Comparison of ENCODE assay signal across 9 cellular contexts in the genomic region with DNA sequence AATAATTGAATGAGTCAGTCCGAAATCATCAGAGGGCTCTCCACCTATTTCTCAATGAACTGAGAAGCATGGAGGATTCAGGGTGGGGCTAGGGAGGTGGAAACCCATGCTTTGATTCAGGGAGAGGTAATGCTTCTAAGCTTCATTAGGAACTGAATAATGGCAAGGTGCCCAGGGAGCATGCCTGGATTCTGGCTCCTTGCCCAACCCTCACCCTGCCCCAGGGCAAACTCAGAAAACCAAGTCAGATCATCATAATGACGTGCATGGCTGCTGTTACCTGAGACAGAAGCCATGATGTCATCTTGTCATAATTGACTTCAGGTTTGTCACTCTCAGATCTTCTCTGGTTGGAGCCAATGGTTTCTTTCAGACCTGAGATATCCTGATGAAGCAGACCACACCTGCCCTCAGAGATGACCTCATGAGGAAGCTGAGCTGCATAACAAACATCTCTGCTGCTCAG.
DNase-seq lines count a peak whose midpoint lies in the region; ATAC-seq and TF ChIP-seq lines count a peak whose summit lies in the region.
"Had no signal": no experiment of that assay in that cellular context is flagged by ENCODE, and none has a peak within 500 bp of the region (broad histone marks: within the 10 kb centered on the region; RNA-seq: fewer than 3 reads in every experiment).

No MANE protein-coding gene starts in this region.

- H3K4me3 Mint-ChIP-seq in natural killer cell = no peak overlapping the region

- intact Hi-C loops in natural killer cell (cut with micrococcal nuclease) = no loop called here

- H3K36me3 ChIP-seq in urinary bladder (ENCODE audit: insufficient read depth) (no peaks in the 10 kb centered on the region), gastroesophageal sphincter (no peaks in the 10 kb centered on the region)

- H3K4me1 Mint-ChIP-seq in natural killer cell = no peaks in the 10 kb centered on the region

- WGBS in urinary bladder = 70% methylated on average over 2 of the region's 2 CpGs
- WGBS in gastroesophageal sphincter (ENCODE audit: low coverage in 1 of 2), 2 donors = 66 to 92% methylated on average over 2 of the region's 2 CpGs

- no peak overlapping the region for H3K27ac Mint-ChIP-seq in natural killer cell

- TF ChIP-seq CTCF in gastroesophageal sphincter (IDR thresholded peaks at IDR 0.05) (no peak), natural killer cell (IDR thresholded peaks at IDR 0.05) (no peak)

- peak overlapping the region; percentile 46 for H3K27ac ChIP-seq in urinary bladder (ENCODE audit: low read depth)
- no peak overlapping the region for H3K27ac ChIP-seq in gastroesophageal sphincter

- no peaks in the 10 kb centered on the region for H3K9me3 Mint-ChIP-seq in natural killer cell

- no peaks in the 10 kb centered on the region for H3K4me1 ChIP-seq in urinary bladder (ENCODE audit: insufficient read depth)
- H3K4me1 ChIP-seq in gastroesophageal sphincter = no peaks in the 10 kb centered on the region

- ATAC-seq in esophagus mucosa (peak; percentile 96), gastroesophageal sphincter (no peak), GM21529 (IDR thresholded peaks at IDR 0.05; ENCODE audit: unreplicated experiment) (no peak), natural killer cell (no peak)

- peak; percentile 23 for DNase-seq in stimulated activated CD4-positive, alpha-beta T cell treated with anti-CD3 and anti-CD28 coated beads, Interleukin-1b, Interleukin-23, amount 100 ng/mL, for 48 hours
- no peak for DNase-seq in stimulated activated CD4-positive, alpha-beta T cell treated with anti-CD3 and anti-CD28 coated beads, Interleukin-2, amount 100 ng/mL, for 48 hours
- DNase-seq in NCI-H345 treated with DMSO at 0.1 percent for 48 hours (lab: John Stamatoyannopoulos, UW; ENCODE audit: unreplicated experiment) (peak; percentile 90), natural killer cell (no peak)
- DNase-seq: aorta had no signal

- TF ChIP-seq POLR2A in gastroesophageal sphincter (IDR thresholded peaks at IDR 0.05) = no peak

- no peak for TF ChIP-seq EP300 in gastroesophageal sphincter (IDR thresholded peaks at IDR 0.05)

- no peak overlapping the region for H3K4me3 ChIP-seq in urinary bladder (ENCODE audit: low read depth, low read length)
- no peak overlapping the region for H3K4me3 ChIP-seq in gastroesophageal sphincter

- no peaks in the 10 kb centered on the region for H3K27me3 ChIP-seq in gastroesophageal sphincter

- no peaks in the 10 kb centered on the region for H3K9me3 ChIP-seq in gastroesophageal sphincter

- no peaks in the 10 kb centered on the region for H3K36me3 Mint-ChIP-seq in natural killer cell

- no peaks in the 10 kb centered on the region for H3K27me3 Mint-ChIP-seq in natural killer cell (ENCODE audit: low read depth in 2 of 2)

Comparison
In these comparisons a context has a peak if more than half of its experiments do, and no peak if none do; other contexts are left out.
1. DNase-seq: peak in stimulated activated CD4-positive, alpha-beta T cell treated with anti-CD3 and anti-CD28 coated beads, Interleukin-1b, Interleukin-23, amount 100 ng/mL, for 48 hours (single experiment) and NCI-H345 treated with DMSO at 0.1 percent for 48 hours (single experiment); none in stimulated activated CD4-positive, alpha-beta T cell treated with anti-CD3 and anti-CD28 coated beads, Interleukin-2, amount 100 ng/mL, for 48 hours (0 of 2) and natural killer cell (single experiment).